ENCODE assay signal across 18 cellular contexts in the genomic region with DNA sequence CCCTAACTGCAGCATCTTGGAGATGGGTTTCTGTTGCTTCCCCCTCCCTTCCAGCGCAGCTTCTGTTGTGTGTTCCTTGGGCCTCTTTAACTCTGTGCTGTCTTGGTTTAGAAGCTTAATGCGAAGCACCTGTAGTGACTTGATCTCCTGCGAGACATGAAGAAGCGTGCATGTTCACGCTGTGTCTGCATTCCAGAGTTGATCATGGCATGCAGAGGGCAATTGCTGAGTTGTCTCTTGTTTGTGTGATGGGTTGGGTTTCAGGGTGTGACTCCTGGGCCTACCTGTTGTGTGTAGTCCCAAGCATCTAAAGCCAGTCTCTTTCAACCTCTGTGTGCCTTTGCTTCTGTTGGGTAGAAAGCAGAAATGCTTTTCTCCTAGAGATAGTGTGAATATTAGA.
"Had no signal": no experiment of that assay in that cellular context is flagged by ENCODE, and none has a peak within 500 bp of the region (broad histone marks: within the 10 kb centered on the region; RNA-seq: fewer than 3 reads in every experiment).

No MANE protein-coding gene starts in this region.

- H3K27ac Mint-ChIP-seq: progenitor cell of endocrine pancreas, type B pancreatic cell had no signal

- H3K4me3 ChIP-seq: coronary artery, dorsolateral prefrontal cortex, gastrocnemius medialis, heart right ventricle, pancreas, smooth muscle cell, thyroid gland had no signal

- H3K4me3 Mint-ChIP-seq: natural killer cell, neural crest cell, type B pancreatic cell had no signal

- H3K27me3 ChIP-seq: dorsolateral prefrontal cortex, gastrocnemius medialis, heart right ventricle, pancreas, thyroid gland had no signal

- H3K27ac ChIP-seq: coronary artery, dorsolateral prefrontal cortex, gastrocnemius medialis, heart right ventricle, pancreas, thyroid gland had no signal

- H3K4me1 ChIP-seq: thyroid gland had no signal

- H3K9me3 Mint-ChIP-seq: natural killer cell, type B pancreatic cell had no signal

- H3K4me2 ChIP-seq: smooth muscle cell had no signal

- ATAC-seq: gastrocnemius medialis, heart right ventricle, left lobe of liver, natural killer cell, pancreas, right cardiac atrium had no signal

- H3K9me3 ChIP-seq: gastrocnemius medialis, heart right ventricle, pancreas, thyroid gland had no signal

- DNase-seq: dorsolateral prefrontal cortex; effector CD8-positive, alpha-beta T cell; gastrocnemius medialis; heart right ventricle; hypothalamus; natural killer cell; nucleus accumbens; pancreas; right cardiac atrium; stimulated activated CD4-positive, alpha-beta T cell treated with anti-CD3 and anti-CD28 coated beads, Interleukin-2, amount 100 ng/mL, for 48 hours; stimulated activated naive CD4-positive, alpha-beta T cell treated with Interleukin-2 at 50 U/mL for 16 hours; thyroid gland had no signal

- H3K27me3 Mint-ChIP-seq: progenitor cell of endocrine pancreas, type B pancreatic cell had no signal
